ENCODE assay signal across 8 cellular contexts in the genomic region with DNA sequence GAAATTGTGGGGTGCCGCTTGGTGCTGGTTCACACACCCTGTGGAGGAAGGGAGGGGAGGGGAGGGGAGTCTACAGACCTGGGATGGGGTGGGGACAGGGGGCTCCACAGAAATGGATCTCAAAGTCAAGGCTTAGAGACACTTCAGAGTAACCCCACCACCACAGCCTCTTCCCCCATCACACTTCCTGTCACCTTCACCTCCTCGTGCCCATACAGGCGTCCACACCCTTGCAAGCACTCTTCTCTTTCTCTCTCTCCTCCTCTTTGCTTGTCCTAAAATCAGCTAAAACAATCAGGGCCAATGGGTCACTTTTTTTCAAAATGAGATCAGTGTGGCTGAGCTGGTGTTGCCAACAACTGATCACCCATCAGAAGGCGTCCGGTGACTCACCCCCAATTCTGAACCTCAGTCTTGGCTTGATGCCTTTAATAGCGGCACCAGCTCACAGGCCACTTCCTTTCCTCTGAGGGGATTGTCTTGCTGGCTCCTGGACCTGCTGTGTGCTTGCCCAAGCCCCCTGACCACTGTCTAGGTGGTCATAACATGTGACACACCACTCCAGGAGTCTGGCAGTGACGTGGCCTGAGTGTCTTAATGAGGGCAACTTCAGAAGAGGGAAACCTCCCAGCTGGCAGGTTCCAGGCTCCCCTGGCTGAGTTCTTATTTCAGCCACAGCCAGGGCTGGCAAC. TPM values are rescaled to one million over a fixed set of nuclear protein-coding genes. Genes with fewer than 3 reads are reported as not detected.
DNase-seq lines count a peak whose midpoint lies in the region; ATAC-seq and TF ChIP-seq lines count a peak whose summit lies in the region.

No MANE protein-coding gene starts in this region.

- no peak overlapping the region for H3K4me3 Mint-ChIP-seq in Calu3 (ENCODE audit: low read depth, unreplicated experiment)

- no peak overlapping the region for H3K27ac Mint-ChIP-seq in Calu3 (ENCODE audit: unreplicated experiment)

- H3K36me3 ChIP-seq in kidney epithelial cell (ENCODE audit: control insufficient read depth, insufficient read depth, low read length) = no peaks in the 10 kb centered on the region

- no peaks in the 10 kb centered on the region for H3K9me3 Mint-ChIP-seq in Calu3 (ENCODE audit: low read depth, unreplicated experiment)

- H3K4me1 Mint-ChIP-seq in Calu3 (ENCODE audit: low read depth, unreplicated experiment) = peaks cover 28% of the 10 kb centered on the region

- CTCF ChIA-PET in Calu3 (lab: Charles Lee) = interaction anchor here (0.6 to 1.5 kb wide), 5 partner anchors 11 to 43 kb away, joined by 3 to 4 read pairs (median 3); no protein-coding TSS in a partner anchor

- intact Hi-C loops in Calu3 (cut with micrococcal nuclease; ENCODE audit: unreplicated experiment) = no loop called here

- peaks cover 60% of the 10 kb centered on the region for H3K27me3 Mint-ChIP-seq in Calu3 (ENCODE audit: unreplicated experiment)

- TF ChIP-seq CTCF in Calu3 (IDR thresholded peaks at IDR 0.05; ENCODE audit: unreplicated experiment) (no peak), kidney epithelial cell (IDR thresholded peaks at IDR 0.05; ENCODE audit: insufficient read depth, low read length, poor library complexity, severe bottlenecking) (no peak)

- ATAC-seq in stimulated activated naive CD8-positive, alpha-beta T cell treated with anti-CD3 and anti-CD28 coated beads, Interleukin-15, Interleukin-2, amounts not matched to agents 100 U/mL and 50 U/mL, for 24 hours = peak; percentile 87
- ATAC-seq in GM21529 (IDR thresholded peaks at IDR 0.05; ENCODE audit: unreplicated experiment) (no peak), HG02642 (IDR thresholded peaks at IDR 0.05; ENCODE audit: poor library complexity, unreplicated experiment) (no peak), HG03045 (IDR thresholded peaks at IDR 0.05; ENCODE audit: unreplicated experiment) (no peak)

- H3K4me3 ChIP-seq in kidney epithelial cell (ENCODE audit: low read depth, low read length) = no peak overlapping the region

- DNase-seq in Calu3 (peak; percentile 56), NOMO-1 treated with DMSO at 0.1 percent for 48 hours (lab: John Stamatoyannopoulos, UW; ENCODE audit: unreplicated experiment) (peak; percentile 51), kidney epithelial cell (ENCODE audit: low read depth) (peak; percentile 61)
- peak; percentile 41 for DNase-seq in activated gamma-delta T cell treated with anti-CD3 and anti-CD28 coated beads, Interleukin-2, amount 50 U/mL, for 16 hours (ENCODE audit: low read depth)
- DNase-seq in stimulated activated naive CD8-positive, alpha-beta T cell treated with anti-CD3 and anti-CD28 coated beads, Interleukin-15, Interleukin-2, amounts not matched to agents 100 U/mL and 50 U/mL, for 24 hours = peak; percentile 55

- H3K36me3 Mint-ChIP-seq in Calu3 (ENCODE audit: insufficient read depth, unreplicated experiment) = peaks cover 9% of the 10 kb centered on the region

- no TSS peak for BruUV-seq in Calu3 (replicated peaks; lab: Mats Ljungman, UMichigan)

- peaks cover 55% of the 10 kb centered on the region for H3K27me3 ChIP-seq in kidney epithelial cell (ENCODE audit: control insufficient read depth, insufficient read depth, low read length)

RNA-seq across cellular contexts. Expression of gene DRAXIN, which starts 1.5 kb away (rescaled TPM):
- total RNA-seq in Calu3 (2022) (not detected in 2 replicates), kidney epithelial cell (2.8 and 4.5 TPM in 2 replicates)

RNA-seq across cellular contexts. Expression of gene MAD2L2, which starts 12.1 kb away (rescaled TPM):
- 19.2 and 23.4 TPM in 2 replicates for total RNA-seq in Calu3 (2022)
- total RNA-seq in kidney epithelial cell = 89.5 and 96.6 TPM in 2 replicates

RNA-seq across cellular contexts. Expression of gene FBXO6, which starts 29.0 kb away (rescaled TPM):
- 3.0 and 3.9 TPM in 2 replicates for total RNA-seq in Calu3 (2022)
- 14.0 and 14.1 TPM in 2 replicates for total RNA-seq in kidney epithelial cell

RNA-seq across cellular contexts. Expression of gene FBXO44, which starts 38.4 kb away (rescaled TPM):
- total RNA-seq in Calu3 (2022) = 9.8 and 10.1 TPM in 2 replicates
- 14.4 and 23.6 TPM in 2 replicates for total RNA-seq in kidney epithelial cell

RNA-seq across cellular contexts. Expression of gene FBXO2, which starts 38.8 kb away (rescaled TPM):
- 3.3 and 4.0 TPM in 2 replicates for total RNA-seq in Calu3 (2022)
- total RNA-seq in kidney epithelial cell = 0.55 and 3.0 TPM in 2 replicates
